In genomic region chr7:137949416-137950262, GRCh38 we compare ENCODE assay signal across 1 cellular context.
TF ChIP-seq lines count a peak whose summit lies in the region.

No MANE protein-coding gene starts in this region.

TF ChIP-seq in K562, 482 proteins besides CTCF, POLR2A, EP300 and RAD21 (continued from another document and continues in another):
- no peak for TF ChIP-seq HBP1 (CRISPR knock-in tag; IDR thresholded peaks at IDR 0.05)
- no peak for TF ChIP-seq DIDO1 (tag; IDR thresholded peaks at IDR 0.05; ENCODE audit: low read depth)
- TF ChIP-seq DLX4 (CRISPR knock-in tag; IDR thresholded peaks at IDR 0.05): no peak
- TF ChIP-seq, protein P1, sequence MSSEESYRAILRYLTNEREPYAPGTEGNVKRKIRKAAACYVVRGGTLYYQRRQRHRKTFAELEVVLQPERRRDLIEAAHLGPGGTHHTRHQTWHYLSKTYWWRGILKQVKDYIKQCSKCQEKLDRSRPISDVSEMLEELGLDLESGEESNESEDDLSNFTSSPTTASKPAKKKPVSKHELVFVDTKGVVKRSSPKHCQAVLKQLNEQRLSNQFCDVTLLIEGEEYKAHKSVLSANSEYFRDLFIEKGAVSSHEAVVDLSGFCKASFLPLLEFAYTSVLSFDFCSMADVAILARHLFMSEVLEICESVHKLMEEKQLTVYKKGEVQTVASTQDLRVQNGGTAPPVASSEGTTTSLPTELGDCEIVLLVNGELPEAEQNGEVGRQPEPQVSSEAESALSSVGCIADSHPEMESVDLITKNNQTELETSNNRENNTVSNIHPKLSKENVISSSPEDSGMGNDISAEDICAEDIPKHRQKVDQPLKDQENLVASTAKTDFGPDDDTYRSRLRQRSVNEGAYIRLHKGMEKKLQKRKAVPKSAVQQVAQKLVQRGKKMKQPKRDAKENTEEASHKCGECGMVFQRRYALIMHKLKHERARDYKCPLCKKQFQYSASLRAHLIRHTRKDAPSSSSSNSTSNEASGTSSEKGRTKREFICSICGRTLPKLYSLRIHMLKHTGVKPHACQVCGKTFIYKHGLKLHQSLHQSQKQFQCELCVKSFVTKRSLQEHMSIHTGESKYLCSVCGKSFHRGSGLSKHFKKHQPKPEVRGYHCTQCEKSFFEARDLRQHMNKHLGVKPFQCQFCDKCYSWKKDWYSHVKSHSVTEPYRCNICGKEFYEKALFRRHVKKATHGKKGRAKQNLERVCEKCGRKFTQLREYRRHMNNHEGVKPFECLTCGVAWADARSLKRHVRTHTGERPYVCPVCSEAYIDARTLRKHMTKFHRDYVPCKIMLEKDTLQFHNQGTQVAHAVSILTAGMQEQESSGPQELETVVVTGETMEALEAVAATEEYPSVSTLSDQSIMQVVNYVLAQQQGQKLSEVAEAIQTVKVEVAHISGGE (CRISPR knock-in tag; IDR thresholded peaks at IDR 0.05): 0 out of 6 replicates have a peak, but pooled peaks of 1 of the 3 experiments have one; percentile 42
- TF ChIP-seq PHF21A (IDR thresholded peaks at IDR 0.05; ENCODE audit: borderline replicate concordance, low read depth): no peak
- no peak for TF ChIP-seq CREBBP (IDR thresholded peaks at IDR 0.05; ENCODE audit: low read depth, low read length)
- TF ChIP-seq, protein P2, sequence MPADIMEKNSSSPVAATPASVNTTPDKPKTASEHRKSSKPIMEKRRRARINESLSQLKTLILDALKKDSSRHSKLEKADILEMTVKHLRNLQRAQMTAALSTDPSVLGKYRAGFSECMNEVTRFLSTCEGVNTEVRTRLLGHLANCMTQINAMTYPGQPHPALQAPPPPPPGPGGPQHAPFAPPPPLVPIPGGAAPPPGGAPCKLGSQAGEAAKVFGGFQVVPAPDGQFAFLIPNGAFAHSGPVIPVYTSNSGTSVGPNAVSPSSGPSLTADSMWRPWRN (IDR thresholded peaks at IDR 0.05; ENCODE audit: low read depth): no peak
- TF ChIP-seq, protein P3, sequence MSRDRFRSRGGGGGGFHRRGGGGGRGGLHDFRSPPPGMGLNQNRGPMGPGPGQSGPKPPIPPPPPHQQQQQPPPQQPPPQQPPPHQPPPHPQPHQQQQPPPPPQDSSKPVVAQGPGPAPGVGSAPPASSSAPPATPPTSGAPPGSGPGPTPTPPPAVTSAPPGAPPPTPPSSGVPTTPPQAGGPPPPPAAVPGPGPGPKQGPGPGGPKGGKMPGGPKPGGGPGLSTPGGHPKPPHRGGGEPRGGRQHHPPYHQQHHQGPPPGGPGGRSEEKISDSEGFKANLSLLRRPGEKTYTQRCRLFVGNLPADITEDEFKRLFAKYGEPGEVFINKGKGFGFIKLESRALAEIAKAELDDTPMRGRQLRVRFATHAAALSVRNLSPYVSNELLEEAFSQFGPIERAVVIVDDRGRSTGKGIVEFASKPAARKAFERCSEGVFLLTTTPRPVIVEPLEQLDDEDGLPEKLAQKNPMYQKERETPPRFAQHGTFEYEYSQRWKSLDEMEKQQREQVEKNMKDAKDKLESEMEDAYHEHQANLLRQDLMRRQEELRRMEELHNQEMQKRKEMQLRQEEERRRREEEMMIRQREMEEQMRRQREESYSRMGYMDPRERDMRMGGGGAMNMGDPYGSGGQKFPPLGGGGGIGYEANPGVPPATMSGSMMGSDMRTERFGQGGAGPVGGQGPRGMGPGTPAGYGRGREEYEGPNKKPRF (IDR thresholded peaks at IDR 0.05; ENCODE audit: low read depth, low read length): no peak
- no peak for TF ChIP-seq SMARCA5 (IDR thresholded peaks at IDR 0.05)
- TF ChIP-seq CHCHD3 (CRISPR knock-in tag; IDR thresholded peaks at IDR 0.05): no peak
- no peak for TF ChIP-seq TRIM25 (IDR thresholded peaks at IDR 0.05; ENCODE audit: borderline replicate concordance)
- no peak for TF ChIP-seq E2F4 (CRISPR knock-in tag; IDR thresholded peaks at IDR 0.05; ENCODE audit: low read depth)
- TF ChIP-seq NUFIP1 (IDR thresholded peaks at IDR 0.05; ENCODE audit: partially characterized antibody): no peak
- no peak for TF ChIP-seq POLR3G (IDR thresholded peaks at IDR 0.05; ENCODE audit: extremely low read depth, insufficient read length, insufficient replicate concordance)
- no peak for TF ChIP-seq ZNF780A (CRISPR knock-in tag; IDR thresholded peaks at IDR 0.05)
- no peak for TF ChIP-seq NFE2 (IDR thresholded peaks at IDR 0.05; ENCODE audit: low read depth)
- TF ChIP-seq ATF1 (CRISPR knock-in tag; IDR thresholded peaks at IDR 0.05): no peak
- TF ChIP-seq ATF1 (tag; IDR thresholded peaks at IDR 0.05): 0 out of 2 replicates have a peak, but pooled peaks have one; percentile 9
- no peak for TF ChIP-seq TGIF2 (CRISPR knock-in tag; IDR thresholded peaks at IDR 0.05)
- TF ChIP-seq ZNF512 (tag; IDR thresholded peaks at IDR 0.05): no peak
- no peak for TF ChIP-seq PRDM10 (IDR thresholded peaks at IDR 0.05; ENCODE audit: partially characterized antibody)
- TF ChIP-seq TAL1 (IDR thresholded peaks at IDR 0.05): no peak
- TF ChIP-seq CBX2 (IDR thresholded peaks at IDR 0.05; ENCODE audit: insufficient read depth, low read length, poor library complexity, severe bottlenecking): no peak
- no peak for TF ChIP-seq HSF4 (CRISPR knock-in tag; IDR thresholded peaks at IDR 0.05; ENCODE audit: borderline replicate concordance)
- TF ChIP-seq SRSF3 (IDR thresholded peaks at IDR 0.05; ENCODE audit: insufficient read depth, low read length): no peak
- TF ChIP-seq CCNT2 (IDR thresholded peaks at IDR 0.05; ENCODE audit: borderline replicate concordance, extremely low read depth, insufficient read length, low read depth, low read length): no peak
- TF ChIP-seq TAF15 (IDR thresholded peaks at IDR 0.05; ENCODE audit: low read depth, low read length): no peak
- no peak for TF ChIP-seq DDX20 (tag; IDR thresholded peaks at IDR 0.05; ENCODE audit: low read depth)
- TF ChIP-seq, protein P4, sequence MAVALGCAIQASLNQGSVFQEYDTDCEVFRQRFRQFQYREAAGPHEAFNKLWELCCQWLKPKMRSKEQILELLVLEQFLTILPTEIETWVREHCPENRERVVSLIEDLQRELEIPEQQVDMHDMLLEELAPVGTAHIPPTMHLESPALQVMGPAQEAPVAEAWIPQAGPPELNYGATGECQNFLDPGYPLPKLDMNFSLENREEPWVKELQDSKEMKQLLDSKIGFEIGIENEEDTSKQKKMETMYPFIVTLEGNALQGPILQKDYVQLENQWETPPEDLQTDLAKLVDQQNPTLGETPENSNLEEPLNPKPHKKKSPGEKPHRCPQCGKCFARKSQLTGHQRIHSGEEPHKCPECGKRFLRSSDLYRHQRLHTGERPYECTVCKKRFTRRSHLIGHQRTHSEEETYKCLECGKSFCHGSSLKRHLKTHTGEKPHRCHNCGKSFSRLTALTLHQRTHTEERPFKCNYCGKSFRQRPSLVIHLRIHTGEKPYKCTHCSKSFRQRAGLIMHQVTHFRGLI (CRISPR knock-in tag; IDR thresholded peaks at IDR 0.05): no peak
- no peak for TF ChIP-seq ZNF717 (CRISPR knock-in tag; IDR thresholded peaks at IDR 0.05)
- no peak for TF ChIP-seq KLF10 (CRISPR knock-in tag; IDR thresholded peaks at IDR 0.05)
- no peak for TF ChIP-seq DMBX1 (CRISPR knock-in tag; IDR thresholded peaks at IDR 0.05; ENCODE audit: borderline replicate concordance)
- no peak for TF ChIP-seq IRF2 (CRISPR knock-in tag; IDR thresholded peaks at IDR 0.05)
- no peak for TF ChIP-seq POU5F1 (IDR thresholded peaks at IDR 0.05; ENCODE audit: borderline replicate concordance, low read depth, low read length, partially characterized antibody)
- TF ChIP-seq NR1H2 (CRISPR knock-in tag; IDR thresholded peaks at IDR 0.05): no peak
- TF ChIP-seq RB1 (IDR thresholded peaks at IDR 0.05; ENCODE audit: low read depth): no peak
- no peak for TF ChIP-seq CBX3 (IDR thresholded peaks at IDR 0.05; ENCODE audit: borderline replicate concordance in 1 of 2, low read length in 2 of 2)
- 0 out of 4 replicates have a peak, but pooled peaks of 1 of the 2 experiments have one; percentile 15 for TF ChIP-seq FOXA3 (CRISPR knock-in tag; conservative IDR thresholded peaks at IDR 0.05 in 1 of 2, IDR thresholded peaks at IDR 0.05 in 1 of 2)
- TF ChIP-seq TAF1 (IDR thresholded peaks at IDR 0.05; ENCODE audit: control insufficient read depth, extremely low read depth, insufficient read depth, low read length, severe bottlenecking): no peak
- 0 out of 2 replicates have a peak, but pooled peaks have one; percentile 29 for TF ChIP-seq ELF1 (tag; IDR thresholded peaks at IDR 0.05)
- no peak for TF ChIP-seq CBX5 (IDR thresholded peaks at IDR 0.05; ENCODE audit: borderline replicate concordance, low read depth)
- no peak for TF ChIP-seq PTTG1 (tag; IDR thresholded peaks at IDR 0.05; ENCODE audit: low read depth)
- peak; percentile 91 for TF ChIP-seq BCOR (IDR thresholded peaks at IDR 0.05)
- TF ChIP-seq FOXJ2 (tag; IDR thresholded peaks at IDR 0.05): no peak
- TF ChIP-seq C11orf30 (IDR thresholded peaks at IDR 0.05; ENCODE audit: low read depth): no peak
